Comparison of ENCODE assay signal across 16 cellular contexts in the genomic region with DNA sequence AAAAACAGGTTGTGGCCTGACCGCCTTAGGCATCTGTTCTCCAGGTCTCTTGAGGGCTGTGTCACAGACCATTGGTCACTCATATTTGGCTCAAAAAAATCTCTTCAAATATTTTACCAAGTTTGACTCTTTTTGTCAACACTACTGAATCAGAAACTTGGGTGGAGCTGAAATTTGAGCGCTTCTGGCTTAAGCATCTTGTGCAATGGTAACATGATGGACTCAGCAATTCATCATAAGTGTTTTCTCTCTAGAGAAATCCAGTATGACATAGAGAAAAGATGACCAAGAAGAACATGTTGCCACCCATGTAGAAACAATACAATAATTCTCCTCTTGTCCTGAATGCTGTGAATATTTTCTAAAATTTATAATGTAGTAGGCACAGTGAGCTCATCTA.
"Had no signal": no experiment of that assay in that cellular context is flagged by ENCODE, and none has a peak within 500 bp of the region (broad histone marks: within the 10 kb centered on the region; RNA-seq: fewer than 3 reads in every experiment).

No MANE protein-coding gene starts in this region.

- H3K4me3 ChIP-seq: body of pancreas, dorsolateral prefrontal cortex, esophagus squamous epithelium, smooth muscle cell, tibial artery had no signal

- DNase-seq: activated CD4-positive, alpha-beta T cell treated with anti-CD3 and anti-CD28 coated beads, Interleukin-2, amount 10 ng/mL, durations not matched to agents 24 days and 14 days; activated naive CD4-positive, alpha-beta T cell treated with anti-CD3 and anti-CD28 coated beads for 36 hours; body of pancreas; cerebellar nuclear complex; dorsolateral prefrontal cortex; esophagus squamous epithelium; glutamatergic neuron; natural killer cell; right cardiac atrium; T-cell; tibial artery had no signal

- H3K9me3 Mint-ChIP-seq: activated CD4-positive, alpha-beta T cell treated with anti-CD3 and anti-CD28 coated beads, Interleukin-2, amount 10 ng/mL, durations not matched to agents 24 days and 14 days; activated naive CD4-positive, alpha-beta T cell treated with anti-CD3 and anti-CD28 coated beads for 36 hours; activated T-helper 1 cell treated with anti-CD3 and anti-CD28 coated beads, Interleukin-12 subunit alpha, Interleukin-12 subunit beta, Interleukin-2, Interleukin-4 antibody, amounts not matched to agents 30 ng/mL and 10 ng/mL and 1 ng/mL, durations not matched to agents 14 hours and 24 hours and 36 hours; natural killer cell had no signal

- H3K4me1 Mint-ChIP-seq: activated CD4-positive, alpha-beta T cell treated with anti-CD3 and anti-CD28 coated beads, Interleukin-2, amount 10 ng/mL, durations not matched to agents 24 days and 14 days; T-cell had no signal

- H3K4me1 ChIP-seq: body of pancreas, esophagus squamous epithelium, tibial artery had no signal

- H3K4me3 Mint-ChIP-seq: activated CD4-positive, alpha-beta T cell treated with anti-CD3 and anti-CD28 coated beads, Interleukin-2, amount 10 ng/mL, durations not matched to agents 24 days and 14 days; activated naive CD4-positive, alpha-beta T cell treated with anti-CD3 and anti-CD28 coated beads for 36 hours; activated T-helper 1 cell treated with anti-CD3 and anti-CD28 coated beads, Interleukin-12 subunit alpha, Interleukin-12 subunit beta, Interleukin-2, Interleukin-4 antibody, amounts not matched to agents 30 ng/mL and 10 ng/mL and 1 ng/mL, durations not matched to agents 14 hours and 24 hours and 36 hours; natural killer cell; stimulated activated effector memory CD8-positive, alpha-beta T cell treated with anti-CD3 and anti-CD28 coated beads, Interleukin-12 subunit alpha, Interleukin-12 subunit beta, amount 100 ng/mL, for 72 hours; T-cell had no signal

- H3K36me3 Mint-ChIP-seq: natural killer cell; stimulated activated effector memory CD8-positive, alpha-beta T cell treated with anti-CD3 and anti-CD28 coated beads, Interleukin-12 subunit alpha, Interleukin-12 subunit beta, amount 100 ng/mL, for 72 hours; T-cell had no signal

- H3K27me3 ChIP-seq: body of pancreas, esophagus squamous epithelium, tibial artery had no signal

- ATAC-seq: body of pancreas; natural killer cell; right cardiac atrium; stimulated activated effector memory CD8-positive, alpha-beta T cell treated with anti-CD3 and anti-CD28 coated beads, Interleukin-12 subunit alpha, Interleukin-12 subunit beta, amount 100 ng/mL, for 72 hours; T-cell had no signal

- H3K27me3 Mint-ChIP-seq: activated CD4-positive, alpha-beta T cell treated with anti-CD3 and anti-CD28 coated beads, Interleukin-2, amount 10 ng/mL, durations not matched to agents 24 days and 14 days; progenitor cell of endocrine pancreas; T-cell had no signal

- H3K9me3 ChIP-seq: body of pancreas, esophagus squamous epithelium, tibial artery had no signal

- H3K27ac ChIP-seq: body of pancreas, dorsolateral prefrontal cortex, esophagus squamous epithelium, tibial artery, VCaP had no signal

- H3K27ac Mint-ChIP-seq: activated CD4-positive, alpha-beta T cell treated with anti-CD3 and anti-CD28 coated beads, Interleukin-2, amount 10 ng/mL, durations not matched to agents 24 days and 14 days; activated naive CD4-positive, alpha-beta T cell treated with anti-CD3 and anti-CD28 coated beads for 36 hours; activated T-helper 1 cell treated with anti-CD3 and anti-CD28 coated beads, Interleukin-12 subunit alpha, Interleukin-12 subunit beta, Interleukin-2, Interleukin-4 antibody, amounts not matched to agents 30 ng/mL and 10 ng/mL and 1 ng/mL, durations not matched to agents 14 hours and 24 hours and 36 hours; natural killer cell; progenitor cell of endocrine pancreas; stimulated activated effector memory CD8-positive, alpha-beta T cell treated with anti-CD3 and anti-CD28 coated beads, Interleukin-12 subunit alpha, Interleukin-12 subunit beta, amount 100 ng/mL, for 72 hours; T-cell had no signal

- H3K36me3 ChIP-seq: esophagus squamous epithelium, tibial artery had no signal

- H3K4me2 ChIP-seq: smooth muscle cell had no signal
